15 cellular contexts compared by ENCODE assay signal in the genomic region with DNA sequence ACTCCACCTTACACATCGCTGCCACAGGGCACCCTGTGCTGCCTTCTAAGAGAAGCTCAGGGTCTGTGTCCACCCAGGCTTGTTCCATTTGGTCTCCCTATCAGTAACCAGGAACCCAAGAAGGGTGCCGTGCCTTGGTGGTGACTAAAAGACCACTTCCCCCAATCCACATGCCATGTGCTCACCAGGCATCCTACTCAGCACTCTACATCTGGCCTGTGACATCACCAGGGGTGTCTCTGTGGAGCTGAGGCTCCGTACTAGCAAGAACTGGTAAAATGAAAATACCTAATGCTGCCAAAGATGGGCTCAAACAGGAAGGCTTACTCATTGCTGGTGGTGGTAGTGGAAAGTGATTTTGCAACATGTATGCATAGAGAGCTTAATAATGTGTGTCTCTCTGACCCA. TPM values are rescaled to one million over a fixed set of nuclear protein-coding genes. Genes with fewer than 3 reads are reported as not detected.
DNase-seq lines count a peak whose midpoint lies in the region; ATAC-seq and TF ChIP-seq lines count a peak whose summit lies in the region.
"Had no signal": no experiment of that assay in that cellular context is flagged by ENCODE, and none has a peak within 500 bp of the region (broad histone marks: within the 10 kb centered on the region; RNA-seq: fewer than 3 reads in every experiment).

No MANE protein-coding gene starts in this region.

- H3K27ac ChIP-seq in heart right ventricle = peak overlapping the region in 7 of 10 donors; percentile 15 to 87 (median 67)
- H3K27ac ChIP-seq in SJCRH30 = peak overlapping the region; percentile 70
- H3K27ac ChIP-seq in upper lobe of right lung = no peak overlapping the region
- H3K27ac ChIP-seq in thyroid gland = no peak overlapping the region
- H3K27ac ChIP-seq: BLaER1, spleen had no signal

- H3K4me3 ChIP-seq in heart right ventricle (no peak overlapping the region), SJCRH30 (no peak overlapping the region), fibroblast of pulmonary artery (replicated peaks; ENCODE audit: low read depth, low read length) (no peak overlapping the region), upper lobe of right lung (no peak overlapping the region), thyroid gland (replicated peaks in 1 of 3) (no peak overlapping the region)
- H3K4me3 ChIP-seq: BLaER1, GM12878, spleen had no signal

- DNase-seq in heart right ventricle (no peak), Right ventricle myocardium inferior (ENCODE audit: missing footprints) (no peak), SJCRH30 (peak; percentile 43 to 58), fibroblast of pulmonary artery (ENCODE audit: low read depth) (peak; percentile 40), upper lobe of right lung (no peak), thyroid gland (no peak), NCI-H82 (lab: John Stamatoyannopoulos, UW) (no peak), activated gamma-delta T cell treated with Interleukin-2 at 50 U/mL for 16 hours (no peak)
- DNase-seq: NCI-H446 treated with DMSO at 0.1 percent for 48 hours; spleen; stimulated activated naive CD4-positive, alpha-beta T cell had no signal

- H3K27me3 ChIP-seq in heart right ventricle = no peaks in the 10 kb centered on the region
- no peaks in the 10 kb centered on the region for H3K27me3 ChIP-seq in SJCRH30
- H3K27me3 ChIP-seq in upper lobe of right lung = no peaks in the 10 kb centered on the region
- no peaks in the 10 kb centered on the region for H3K27me3 ChIP-seq in thyroid gland
- H3K27me3 ChIP-seq: BLaER1 had no signal

- H3K4me1 ChIP-seq in heart right ventricle = peaks cover 3 to 48% (median 32%) of the 10 kb centered on the region in 9 donors
- H3K4me1 ChIP-seq in SJCRH30 = peaks cover 42% of the 10 kb centered on the region
- no peaks in the 10 kb centered on the region for H3K4me1 ChIP-seq in upper lobe of right lung
- H3K4me1 ChIP-seq in thyroid gland = no peaks in the 10 kb centered on the region

- no peaks in the 10 kb centered on the region for H3K36me3 ChIP-seq in heart right ventricle
- H3K36me3 ChIP-seq in SJCRH30 = no peaks in the 10 kb centered on the region
- H3K36me3 ChIP-seq in upper lobe of right lung = no peaks in the 10 kb centered on the region
- no peaks in the 10 kb centered on the region for H3K36me3 ChIP-seq in thyroid gland
- H3K36me3 ChIP-seq: BLaER1, spleen had no signal

- intact Hi-C loops in heart right ventricle (cut with DNase I) = no loop called here
- intact Hi-C loops in Right ventricle myocardium inferior (cut with DNase I) = loop anchor here (5.0 kb wide), 1 partner anchor 53 kb away; no protein-coding TSS in a partner anchor
- intact Hi-C loops in upper lobe of right lung (cut with DNase I) = no loop called here
- intact Hi-C loops in thyroid gland (cut with DNase I) = no loop called here

- WGBS in heart right ventricle, 2 donors = 69 to 77% methylated on average over 3 of the region's 3 CpGs
- 85 to 89% methylated on average over 3 of the region's 3 CpGs for WGBS in thyroid gland, 2 donors

- no peak for TF ChIP-seq CTCF in heart right ventricle (IDR thresholded peaks at IDR 0.05)
- no peak for TF ChIP-seq CTCF in fibroblast of pulmonary artery (IDR thresholded peaks at IDR 0.05; ENCODE audit: low read length, missing control alignments)
- TF ChIP-seq CTCF in upper lobe of right lung (IDR thresholded peaks at IDR 0.05) = no peak
- no peak for TF ChIP-seq CTCF in thyroid gland (IDR thresholded peaks at IDR 0.05)

- TF ChIP-seq POLR2A in thyroid gland (IDR thresholded peaks at IDR 0.05) = no peak

- H3K9me3 ChIP-seq in heart right ventricle (no peaks in the 10 kb centered on the region), SJCRH30 (replicated peaks) (no peaks in the 10 kb centered on the region), upper lobe of right lung (no peaks in the 10 kb centered on the region), thyroid gland (no peaks in the 10 kb centered on the region)
- H3K9me3 ChIP-seq: BLaER1, spleen had no signal

- ATAC-seq in heart right ventricle = peak in 3 of 8 donors; percentile 22 to 38 (median 25)
- ATAC-seq in Right ventricle myocardium inferior = no peak
- peak; percentile 29 for ATAC-seq in upper lobe of right lung
- ATAC-seq: GM12878 had no signal

RNA-seq across cellular contexts. Expression of gene C10orf71, which starts 19.0 kb away (rescaled TPM):
- total RNA-seq in heart right ventricle (100 to 1,000 TPM in 9 of 10 donors, 10 to 100 TPM in 1; 56.0 to 225 (median 180) TPM), Right ventricle myocardium inferior (108 TPM), upper lobe of right lung (not detected), thyroid gland (not detected)
- polyA plus RNA-seq in heart right ventricle = 10 to 100 TPM in 1 of 2 donors, 1 to 10 TPM in 1; 3.6 to 23.0 TPM
- 4.5 and 6.6 TPM in 2 replicates for total RNA-seq in SJCRH30 (2014; rRNA removed; shearing (Covaris generic))
- total RNA-seq: chondrocyte; GM12878; spleen; T-helper 1 cell treated with Interleukin-12 subunit alpha and Interleukin-12 subunit beta and Interleukin-4 antibody, amounts not matched to agents 30 ng/mL and 1 ng/mL, for 36 hours had no signal
- polyA plus RNA-seq: GM12878, spleen had no signal

Comparison
In these comparisons a context has a peak if more than half of its experiments do, and no peak if none do; other contexts are left out.
1. DNase-seq: peak in SJCRH30 (2 of 2) and fibroblast of pulmonary artery (single experiment); none in heart right ventricle (0 of 2), Right ventricle myocardium inferior (single experiment), upper lobe of right lung (single experiment), thyroid gland (0 of 2), NCI-H82 (single experiment) and activated gamma-delta T cell treated with Interleukin-2 at 50 U/mL for 16 hours (single experiment).
2. H3K27ac ChIP-seq: peak in heart right ventricle (7 of 10) and SJCRH30 (single experiment); none in upper lobe of right lung (single experiment) and thyroid gland (0 of 3).